Comparison of ENCODE assay signal across 24 cellular contexts in genomic region chr16:4021916-4022315, GRCh38.
DNase-seq lines count a peak whose midpoint lies in the region; ATAC-seq and TF ChIP-seq lines count a peak whose summit lies in the region.
"Had no signal": no experiment of that assay in that cellular context is flagged by ENCODE, and none has a peak within 500 bp of the region (broad histone marks: within the 10 kb centered on the region; RNA-seq: fewer than 3 reads in every experiment).

No MANE protein-coding gene starts in this region.

- no peaks in the 10 kb centered on the region for H3K9me3 ChIP-seq in Caco-2
- no peaks in the 10 kb centered on the region for H3K9me3 ChIP-seq in body of pancreas
- no peaks in the 10 kb centered on the region for H3K9me3 ChIP-seq in CD4-positive, alpha-beta memory T cell (ENCODE audit: control insufficient read depth in 1 of 2, low read length in 2 of 2)
- H3K9me3 ChIP-seq: A549, SJCRH30 had no signal

- ATAC-seq in body of pancreas (no peak), natural killer cell (no peak), HG02642 (IDR thresholded peaks at IDR 0.05; ENCODE audit: poor library complexity, unreplicated experiment) (no peak)
- no peak for ATAC-seq in stimulated activated effector memory CD8-positive, alpha-beta T cell treated with anti-CD3 and anti-CD28 coated beads, Interleukin-12 subunit alpha, Interleukin-12 subunit beta, amount 100 ng/mL, for 72 hours
- ATAC-seq: HCT116, Right ventricle myocardium inferior, SK-N-SH treated with all-trans-retinoic acid at 6 μM for 48 hours had no signal

- H3K9me3 Mint-ChIP-seq in Caco-2 (ENCODE audit: unreplicated experiment) (no peaks in the 10 kb centered on the region), natural killer cell (no peaks in the 10 kb centered on the region)
- no peaks in the 10 kb centered on the region for H3K9me3 Mint-ChIP-seq in stimulated activated effector memory CD8-positive, alpha-beta T cell treated with anti-CD3 and anti-CD28 coated beads, Interleukin-12 subunit alpha, Interleukin-12 subunit beta, amount 100 ng/mL, for 72 hours
- no peaks in the 10 kb centered on the region for H3K9me3 Mint-ChIP-seq in CD4-positive, alpha-beta memory T cell

- H3K27ac ChIP-seq in body of pancreas: peak overlapping the region; percentile 78 to 90 (median 84)
- H3K27ac ChIP-seq in CD4-positive, alpha-beta memory T cell (ENCODE audit: low read depth, low read length): no peak overlapping the region
- H3K27ac ChIP-seq: SJCRH30 had no signal

- no peaks in the 10 kb centered on the region for H3K27me3 Mint-ChIP-seq in Caco-2 (ENCODE audit: insufficient read depth, unreplicated experiment)
- H3K27me3 Mint-ChIP-seq in natural killer cell (ENCODE audit: low read depth in 2 of 2): no peaks in the 10 kb centered on the region
- no peaks in the 10 kb centered on the region for H3K27me3 Mint-ChIP-seq in CD4-positive, alpha-beta memory T cell

- peaks cover 13% of the 10 kb centered on the region for H3K4me1 Mint-ChIP-seq in Caco-2 (ENCODE audit: low read depth, unreplicated experiment)
- peaks cover 41 to 49% of the 10 kb centered on the region in 2 donors for H3K4me1 Mint-ChIP-seq in natural killer cell
- H3K4me1 Mint-ChIP-seq in stimulated activated effector memory CD8-positive, alpha-beta T cell treated with anti-CD3 and anti-CD28 coated beads, Interleukin-12 subunit alpha, Interleukin-12 subunit beta, amount 100 ng/mL, for 72 hours: peaks cover 33% of the 10 kb centered on the region
- peaks cover 7 to 15% (median 9%) of the 10 kb centered on the region in 4 donors for H3K4me1 Mint-ChIP-seq in CD4-positive, alpha-beta memory T cell

- intact Hi-C loops in Caco-2 (cut with micrococcal nuclease; ENCODE audit: unreplicated experiment) (no loop called here), body of pancreas (cut with DNase I) (no loop called here), natural killer cell (cut with micrococcal nuclease) (no loop called here)
- intact Hi-C loops in CD4-positive, alpha-beta memory T cell (cut with micrococcal nuclease): no loop called here

- peaks cover 6% of the 10 kb centered on the region for H3K36me3 Mint-ChIP-seq in Caco-2 (ENCODE audit: insufficient read depth, unreplicated experiment)
- no peaks in the 10 kb centered on the region for H3K36me3 Mint-ChIP-seq in natural killer cell
- H3K36me3 Mint-ChIP-seq in stimulated activated effector memory CD8-positive, alpha-beta T cell treated with anti-CD3 and anti-CD28 coated beads, Interleukin-12 subunit alpha, Interleukin-12 subunit beta, amount 100 ng/mL, for 72 hours: no peaks in the 10 kb centered on the region
- H3K36me3 Mint-ChIP-seq in CD4-positive, alpha-beta memory T cell: peaks cover 0 to 2% of the 10 kb centered on the region in 2 donors

- CTCF ChIA-PET in Caco-2 (lab: Charles Lee): interaction anchor here (0.9 kb wide), 1 partner anchor 39 kb away, joined by 3 read pairs; no protein-coding TSS in a partner anchor
- CTCF ChIA-PET in CD4-positive, alpha-beta memory T cell (lab: Charles Lee; ENCODE audit: partially characterized antibody): no interaction called here

- H3K27ac Mint-ChIP-seq in Caco-2 (ENCODE audit: unreplicated experiment) (peak overlapping the region; percentile 61), natural killer cell (peak overlapping the region; percentile 97 to 98)
- peak overlapping the region; percentile 6 for H3K27ac Mint-ChIP-seq in stimulated activated effector memory CD8-positive, alpha-beta T cell treated with anti-CD3 and anti-CD28 coated beads, Interleukin-12 subunit alpha, Interleukin-12 subunit beta, amount 100 ng/mL, for 72 hours
- no peak overlapping the region for H3K27ac Mint-ChIP-seq in CD4-positive, alpha-beta memory T cell

- no peak overlapping the region for H3K4me3 ChIP-seq in Caco-2 (ENCODE audit: low read depth, low read length)
- H3K4me3 ChIP-seq in body of pancreas: no peak overlapping the region
- no peak overlapping the region for H3K4me3 ChIP-seq in CD4-positive, alpha-beta memory T cell (ENCODE audit: low read length in 2 of 2)
- H3K4me3 ChIP-seq: A549, SJCRH30 had no signal

- TF ChIP-seq CTCF in Caco-2 (IDR thresholded peaks at IDR 0.05; ENCODE audit: insufficient read depth in 1 of 2, low read depth in 1 of 2, low read length in 1 of 2, severe bottlenecking in 1 of 2, unreplicated experiment in 1 of 2) (no peak), body of pancreas (IDR thresholded peaks at IDR 0.05) (no peak), natural killer cell (IDR thresholded peaks at IDR 0.05) (no peak)

- DNase-seq in Caco-2 (no peak), body of pancreas (no peak), natural killer cell (no peak), EL (no peak)
- no peak for DNase-seq in stimulated activated effector memory CD8-positive, alpha-beta T cell treated with anti-CD3 and anti-CD28 coated beads, Interleukin-12 subunit alpha, Interleukin-12 subunit beta, amount 100 ng/mL, for 72 hours (ENCODE audit: low spot score in 2 of 2)
- no peak for DNase-seq in stimulated activated CD8-positive, alpha-beta memory T cell treated with anti-CD3 and anti-CD28 coated beads, Interleukin-4, amount 100 ng/mL, for 48 hours
- DNase-seq in CD4-positive, alpha-beta memory T cell: no peak
- DNase-seq: AML-193; GOT3; NCI-H1092; NCI-H1436; NCI-H2081 treated with DMSO at 0.1 percent for 48 hours; NCI-H2171; NCI-H345; NCI-H524 treated with DMSO at 0.1 percent for 48 hours; NK-92 treated with Interleukin-12 subunit alpha and Interleukin-12 subunit beta, amount 100 ng/mL, for 24 hours; PC-3; SJCRH30 had no signal

- 92 to 100% methylated on average over 2 of the region's 2 CpGs for WGBS in body of pancreas, 2 donors

- no TSS peak for BruUV-seq in Caco-2 (replicated peaks; lab: Mats Ljungman, UMichigan)

- peaks cover 18% of the 10 kb centered on the region for H3K4me1 ChIP-seq in Caco-2
- peaks cover 50% of the 10 kb centered on the region for H3K4me1 ChIP-seq in body of pancreas
- peaks cover 9% of the 10 kb centered on the region for H3K4me1 ChIP-seq in CD4-positive, alpha-beta memory T cell (ENCODE audit: insufficient read depth, low read length)

- no peak overlapping the region for H3K4me3 Mint-ChIP-seq in Caco-2 (ENCODE audit: unreplicated experiment)
- no peak overlapping the region for H3K4me3 Mint-ChIP-seq in natural killer cell
- no peak overlapping the region for H3K4me3 Mint-ChIP-seq in stimulated activated effector memory CD8-positive, alpha-beta T cell treated with anti-CD3 and anti-CD28 coated beads, Interleukin-12 subunit alpha, Interleukin-12 subunit beta, amount 100 ng/mL, for 72 hours
- no peak overlapping the region for H3K4me3 Mint-ChIP-seq in CD4-positive, alpha-beta memory T cell
- H3K4me3 Mint-ChIP-seq: CD14-positive monocyte had no signal

- TF ChIP-seq POLR2A in body of pancreas (IDR thresholded peaks at IDR 0.05): no peak

- H3K27me3 ChIP-seq in Caco-2 (replicated peaks; ENCODE audit: control insufficient read depth, insufficient read depth, low read length) (no peaks in the 10 kb centered on the region), body of pancreas (no peaks in the 10 kb centered on the region)
- no peaks in the 10 kb centered on the region for H3K27me3 ChIP-seq in CD4-positive, alpha-beta memory T cell (ENCODE audit: insufficient read depth, low read length)
- H3K27me3 ChIP-seq: SJCRH30 had no signal

- H3K36me3 ChIP-seq in Caco-2 (ENCODE audit: control insufficient read depth, insufficient read depth, low read length): no peaks in the 10 kb centered on the region
- H3K36me3 ChIP-seq in body of pancreas (replicated peaks in 1 of 2; ENCODE audit: insufficient read depth in 1 of 2, low read depth in 2 of 2): no peaks in the 10 kb centered on the region
- H3K36me3 ChIP-seq in CD4-positive, alpha-beta memory T cell (ENCODE audit: insufficient read depth, low read length): no peaks in the 10 kb centered on the region
- H3K36me3 ChIP-seq: SJCRH30 had no signal

- POLR2A ChIA-PET in Caco-2 (lab: Charles Lee): no interaction called here
- POLR2A ChIA-PET in CD4-positive, alpha-beta memory T cell (lab: Charles Lee; ENCODE audit: partially characterized antibody): no interaction called here

Comparison
In these comparisons a context has a peak if more than half of its experiments do, and no peak if none do; other contexts are left out.
1. H3K27ac Mint-ChIP-seq: peak in Caco-2 (single experiment), natural killer cell (2 of 2) and stimulated activated effector memory CD8-positive, alpha-beta T cell treated with anti-CD3 and anti-CD28 coated beads, Interleukin-12 subunit alpha, Interleukin-12 subunit beta, amount 100 ng/mL, for 72 hours (single experiment); none in CD4-positive, alpha-beta memory T cell (0 of 7).